ENCODE assay signal across 9 cellular contexts in the genomic region with DNA sequence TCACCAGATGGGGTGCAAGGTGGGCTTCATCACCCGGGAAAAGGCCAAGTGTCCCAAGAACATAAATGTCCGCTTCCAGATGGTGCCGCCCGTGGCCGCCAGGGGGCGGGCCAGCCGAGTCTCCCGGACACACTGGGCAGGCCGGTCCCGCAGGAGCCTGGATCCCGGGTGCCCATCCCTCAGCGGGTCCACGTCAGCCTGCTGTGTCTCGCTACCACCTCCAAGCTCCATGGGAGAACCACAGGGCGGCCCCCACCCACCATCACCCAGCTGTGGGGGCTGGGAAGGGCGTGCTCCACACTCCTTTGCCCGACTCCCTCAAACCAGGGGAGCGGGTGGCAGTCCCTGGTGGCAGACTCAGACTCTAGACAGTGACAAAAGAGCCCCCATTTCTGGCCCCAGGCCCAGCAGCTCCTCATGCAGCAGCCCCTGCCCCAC. TPM values are rescaled to one million over a fixed set of nuclear protein-coding genes. Genes with fewer than 3 reads are reported as not detected.
A peak's percentile ranks its signal among the peaks of the same experiment; 100 is the strongest.
DNase-seq lines count a peak whose midpoint lies in the region; ATAC-seq and TF ChIP-seq lines count a peak whose summit lies in the region.
"Had no signal": no experiment of that assay in that cellular context is flagged by ENCODE, and none has a peak within 500 bp of the region (broad histone marks: within the 10 kb centered on the region; RNA-seq: fewer than 3 reads in every experiment).

No MANE protein-coding gene starts in this region.

- DNase-seq in CD1c-positive myeloid dendritic cell (ENCODE audit: extremely low spot score), result peak; percentile 73
- DNase-seq in HK-2 (ENCODE audit: unreplicated experiment), result peak; percentile 81
- peak; percentile 64 for DNase-seq in SK-MEL-5 (ENCODE audit: low read depth, low spot score)
- DNase-seq in activated naive CD4-positive, alpha-beta T cell treated with anti-CD3 and anti-CD28 coated beads, Interleukin-2, amount 50 U/mL, for 72 hours (ENCODE audit: low spot score in 2 of 2), result peak; percentile 70 to 81
- DNase-seq in Right ventricle myocardium superior, result peak; percentile 88
- peak; percentile 76 for DNase-seq in prostate gland (ENCODE audit: low spot score)
- no peak for DNase-seq in SKM-1 (lab: John Stamatoyannopoulos, UW; ENCODE audit: unreplicated experiment)
- no peak for DNase-seq in cortex of kidney (lab: John Stamatoyannopoulos, UW)

- H3K36me3 Mint-ChIP-seq in activated naive CD4-positive, alpha-beta T cell treated with anti-CD3 and anti-CD28 coated beads, Interleukin-2, amount 50 U/mL, for 72 hours, result no peaks in the 10 kb centered on the region

- no peak for TF ChIP-seq POLR2A in prostate gland (IDR thresholded peaks at IDR 0.05)

- H3K4me3 ChIP-seq in prostate gland, result no peak overlapping the region

- H3K4me1 ChIP-seq in prostate gland (replicated peaks), result no peaks in the 10 kb centered on the region

- WGBS in prostate gland, result 3% methylated on average over 18 of the region's 18 CpGs

- peaks cover 4% of the 10 kb centered on the region for H3K27me3 ChIP-seq in prostate gland (replicated peaks; ENCODE audit: insufficient read depth)

- no peak overlapping the region for H3K27ac ChIP-seq in prostate gland

- in situ Hi-C loops in SK-MEL-5 (cut with HindIII; ENCODE audit: low pct_unique_long_range_greater_than_20kb, low sequenced_read_pairs), result no loop called here

- ATAC-seq in activated naive CD4-positive, alpha-beta T cell treated with anti-CD3 and anti-CD28 coated beads, Interleukin-2, amount 50 U/mL, for 72 hours, result peak; percentile 53 to 62
- ATAC-seq in Right ventricle myocardium superior (ENCODE audit: poor library complexity), result peak; percentile 50

- no peaks in the 10 kb centered on the region for H3K9me3 Mint-ChIP-seq in activated naive CD4-positive, alpha-beta T cell treated with anti-CD3 and anti-CD28 coated beads, Interleukin-2, amount 50 U/mL, for 72 hours

- intact Hi-C loops in Right ventricle myocardium superior (cut with DNase I), result loop anchor here (5.0 kb wide), 2 partner anchors 79 to 149 kb away; no protein-coding TSS in a partner anchor
- intact Hi-C loops in prostate gland (cut with DNase I), result loop anchor here (2.0 to 10.0 kb wide), 3 partner anchors 79 to 150 kb away; no protein-coding TSS in a partner anchor

- no peaks in the 10 kb centered on the region for H3K9me3 ChIP-seq in prostate gland

- TF ChIP-seq CTCF in prostate gland (IDR thresholded peaks at IDR 0.05), result peak; percentile 90 to 94 (median 93)

- H3K27ac Mint-ChIP-seq in activated naive CD4-positive, alpha-beta T cell treated with anti-CD3 and anti-CD28 coated beads, Interleukin-2, amount 50 U/mL, for 72 hours, result no peak overlapping the region

- H3K36me3 ChIP-seq in prostate gland, result no peaks in the 10 kb centered on the region

RNA-seq across cellular contexts. Expression of gene NUDT14, which starts 22.0 kb away (rescaled TPM):
- 35.2 and 37.4 TPM in 2 replicates for total RNA-seq in SK-MEL-5 (2014; rRNA removed; shearing (Covaris generic))
- polyA plus RNA-seq in SK-MEL-5 (2015; cell fraction: cytosol; rRNA removed), result 43.4 and 47.3 TPM in 2 replicates
- polyA plus RNA-seq in SK-MEL-5 (2015; cell fraction: nucleus; rRNA removed), result 31.2 and 43.5 TPM in 2 replicates
- 10 to 100 TPM; 20.0 to 22.6 TPM for total RNA-seq in activated naive CD4-positive, alpha-beta T cell treated with anti-CD3 and anti-CD28 coated beads, Interleukin-2, amount 50 U/mL, for 72 hours
- total RNA-seq in Right ventricle myocardium superior (32.2 TPM), prostate gland (10 to 100 TPM; 32.9 to 36.5 TPM)

RNA-seq across cellular contexts. Expression of gene JAG2, which starts 34.5 kb away (rescaled TPM):
- total RNA-seq in SK-MEL-5 (2014; rRNA removed; shearing (Covaris generic)), result 1.3 TPM in 2 replicates
- polyA plus RNA-seq in SK-MEL-5 (2015; cell fraction: cytosol; rRNA removed), result 2.1 and 2.8 TPM in 2 replicates
- polyA plus RNA-seq in SK-MEL-5 (2015; cell fraction: nucleus; rRNA removed), result 8.1 and 13.0 TPM in 2 replicates
- total RNA-seq in activated naive CD4-positive, alpha-beta T cell treated with anti-CD3 and anti-CD28 coated beads, Interleukin-2, amount 50 U/mL, for 72 hours, result 10 to 100 TPM in 1 of 2 donors, 1 to 10 TPM in 1; 4.3 to 10.5 TPM
- total RNA-seq in Right ventricle myocardium superior (28.6 TPM), prostate gland (10 to 100 TPM; 26.8 to 30.5 TPM)
- polyA plus RNA-seq: IgD-negative memory B cell had no signal

RNA-seq across cellular contexts. Expression of gene BTBD6, which starts 45.3 kb away (rescaled TPM):
- 35.1 and 38.2 TPM in 2 replicates for total RNA-seq in SK-MEL-5 (2014; rRNA removed; shearing (Covaris generic))
- 14.6 and 17.4 TPM in 2 replicates for polyA plus RNA-seq in SK-MEL-5 (2015; cell fraction: cytosol; rRNA removed)
- polyA plus RNA-seq in SK-MEL-5 (2015; cell fraction: nucleus; rRNA removed), result 63.8 and 64.7 TPM in 2 replicates
- total RNA-seq in activated naive CD4-positive, alpha-beta T cell treated with anti-CD3 and anti-CD28 coated beads, Interleukin-2, amount 50 U/mL, for 72 hours, result 10 to 100 TPM; 15.9 to 22.8 TPM
- total RNA-seq in Right ventricle myocardium superior, result 45.5 TPM
- 10 to 100 TPM; 60.0 to 82.5 TPM for total RNA-seq in prostate gland

Comparison
In these comparisons a context has a peak if more than half of its experiments do, and no peak if none do; other contexts are left out.
1. DNase-seq: peak in CD1c-positive myeloid dendritic cell (single experiment), HK-2 (single experiment), SK-MEL-5 (single experiment), activated naive CD4-positive, alpha-beta T cell treated with anti-CD3 and anti-CD28 coated beads, Interleukin-2, amount 50 U/mL, for 72 hours (2 of 2), Right ventricle myocardium superior (single experiment) and prostate gland (single experiment); none in SKM-1 (single experiment) and cortex of kidney (single experiment).